28 cellular contexts compared by ENCODE assay signal in genomic region chr19:19653597-19654147, GRCh38. TPM values are rescaled to one million over a fixed set of nuclear protein-coding genes. Genes with fewer than 3 reads are reported as not detected.
"Had no signal": no experiment of that assay in that cellular context is flagged by ENCODE, and none has a peak within 500 bp of the region (broad histone marks: within the 10 kb centered on the region; RNA-seq: fewer than 3 reads in every experiment).

No MANE protein-coding gene starts in this region.

- H3K27me3 ChIP-seq: esophagus squamous epithelium, heart right ventricle, ovary, stomach, suprapubic skin, tibial artery, upper lobe of right lung had no signal

- ATAC-seq: activated CD4-positive, alpha-beta T cell treated with anti-CD3 and anti-CD28 coated beads for 36 hours; activated CD8-positive, alpha-beta memory T cell treated with anti-CD3 and anti-CD28 coated beads, Interleukin-2, amount 10 ng/mL, durations not matched to agents 7 days and 5 days; activated CD8-positive, alpha-beta T cell treated with anti-CD3 and anti-CD28 coated beads, Interleukin-2, amount 10 ng/mL, durations not matched to agents 7 days and 5 days; heart right ventricle; natural killer cell treated with Interleukin-12 subunit alpha and Interleukin-12 subunit beta and Interleukin-15 and Interleukin-18, amount 100 ng/mL, for 72 hours; sciatic nerve; stimulated activated memory B cell treated with anti-CD40 and anti-IgM and Interleukin-4, amounts not matched to agents 10 μg/mL and 1 μg/mL and 100 μg/mL, for 72 hours; upper lobe of right lung had no signal

- H3K4me1 ChIP-seq: stomach, suprapubic skin, tibial artery, upper lobe of right lung had no signal

- H3K27ac ChIP-seq: esophagus squamous epithelium, heart right ventricle, left ventricle myocardium inferior, ovary, stomach, suprapubic skin, tibial artery, upper lobe of right lung had no signal

- H3K4me3 Mint-ChIP-seq: activated CD4-positive, alpha-beta T cell treated with anti-CD3 and anti-CD28 coated beads for 36 hours; activated CD8-positive, alpha-beta memory T cell treated with anti-CD3 and anti-CD28 coated beads, Interleukin-2, amount 10 ng/mL, durations not matched to agents 7 days and 5 days; activated CD8-positive, alpha-beta T cell treated with anti-CD3 and anti-CD28 coated beads, Interleukin-2, amount 10 ng/mL, durations not matched to agents 7 days and 5 days; endodermal cell; natural killer cell treated with Interleukin-12 subunit alpha and Interleukin-12 subunit beta and Interleukin-15 and Interleukin-18, amount 100 ng/mL, for 72 hours; stimulated activated memory B cell treated with anti-CD40 and anti-IgM and Interleukin-4, amounts not matched to agents 10 μg/mL and 1 μg/mL and 100 μg/mL, for 72 hours; T-helper 2 cell treated with Interferon-gamma antibody and Interleukin-4, amounts not matched to agents 5 μg/mL and 100 μg/mL, for 36 hours had no signal

- H3K9me3 ChIP-seq: esophagus squamous epithelium, heart right ventricle, left ventricle myocardium inferior, ovary, stomach, suprapubic skin, tibial artery, upper lobe of right lung had no signal

- H3K9me3 Mint-ChIP-seq: endodermal cell; natural killer cell treated with Interleukin-12 subunit alpha and Interleukin-12 subunit beta and Interleukin-15 and Interleukin-18, amount 100 ng/mL, for 72 hours; stimulated activated memory B cell treated with anti-CD40 and anti-IgM and Interleukin-4, amounts not matched to agents 10 μg/mL and 1 μg/mL and 100 μg/mL, for 72 hours; T-helper 2 cell treated with Interferon-gamma antibody and Interleukin-4, amounts not matched to agents 5 μg/mL and 100 μg/mL, for 36 hours had no signal

- H3K27me3 Mint-ChIP-seq: activated CD4-positive, alpha-beta T cell treated with anti-CD3 and anti-CD28 coated beads for 36 hours; activated CD8-positive, alpha-beta memory T cell treated with anti-CD3 and anti-CD28 coated beads, Interleukin-2, amount 10 ng/mL, durations not matched to agents 7 days and 5 days; natural killer cell treated with Interleukin-12 subunit alpha and Interleukin-12 subunit beta and Interleukin-15 and Interleukin-18, amount 100 ng/mL, for 72 hours; progenitor cell of endocrine pancreas; stimulated activated memory B cell treated with anti-CD40 and anti-IgM and Interleukin-4, amounts not matched to agents 10 μg/mL and 1 μg/mL and 100 μg/mL, for 72 hours had no signal

- DNase-seq: activated CD4-positive, alpha-beta T cell treated with anti-CD3 and anti-CD28 coated beads for 36 hours; activated CD4-positive, CD25-positive, alpha-beta regulatory T cell; activated CD8-positive, alpha-beta memory T cell treated with anti-CD3 and anti-CD28 coated beads, Interleukin-2, amount 10 ng/mL, durations not matched to agents 7 days and 5 days; activated CD8-positive, alpha-beta T cell treated with anti-CD3 and anti-CD28 coated beads, Interleukin-2, amount 10 ng/mL, durations not matched to agents 7 days and 5 days; activated naive CD4-positive, alpha-beta T cell treated with Interleukin-2 at 50 U/mL for 16 hours; activated T-cell treated with anti-CD3 and anti-CD28 coated beads, Interleukin-2, amount 50 U/mL, for 48 hours; amniotic stem cell; caudate nucleus; endodermal cell; esophagus squamous epithelium; foreskin melanocyte; heart right ventricle; left ventricle myocardium inferior; mesendoderm; small intestine; stimulated activated CD4-positive, alpha-beta T cell treated with anti-CD3 and anti-CD28 coated beads, Interleukin-4, amount 100 ng/mL, for 24 hours; stomach; tibial artery; upper lobe of right lung had no signal

- H3K4me3 ChIP-seq: esophagus squamous epithelium, heart right ventricle, left ventricle myocardium inferior, lung, ovary, stomach, suprapubic skin, tibial artery, upper lobe of right lung had no signal

- H3K4me1 Mint-ChIP-seq: activated CD4-positive, alpha-beta T cell treated with anti-CD3 and anti-CD28 coated beads for 36 hours; endodermal cell; stimulated activated memory B cell treated with anti-CD40 and anti-IgM and Interleukin-4, amounts not matched to agents 10 μg/mL and 1 μg/mL and 100 μg/mL, for 72 hours had no signal

- H3K36me3 ChIP-seq: ovary had no signal

- H3K27ac Mint-ChIP-seq: activated CD4-positive, alpha-beta T cell treated with anti-CD3 and anti-CD28 coated beads for 36 hours; activated CD8-positive, alpha-beta memory T cell treated with anti-CD3 and anti-CD28 coated beads, Interleukin-2, amount 10 ng/mL, durations not matched to agents 7 days and 5 days; natural killer cell treated with Interleukin-12 subunit alpha and Interleukin-12 subunit beta and Interleukin-15 and Interleukin-18, amount 100 ng/mL, for 72 hours; progenitor cell of endocrine pancreas; stimulated activated memory B cell treated with anti-CD40 and anti-IgM and Interleukin-4, amounts not matched to agents 10 μg/mL and 1 μg/mL and 100 μg/mL, for 72 hours; T-helper 2 cell treated with Interferon-gamma antibody and Interleukin-4, amounts not matched to agents 5 μg/mL and 100 μg/mL, for 36 hours had no signal

RNA-seq across cellular contexts. Expression of gene PBX4, which starts 35.2 kb away (rescaled TPM):
- total RNA-seq: glomerular endothelial cell, left ventricle myocardium inferior had no signal
